9 cellular contexts compared by ENCODE assay signal in genomic region chr2:19607931-19608762, GRCh38.
DNase-seq lines count a peak whose midpoint lies in the region; ATAC-seq and TF ChIP-seq lines count a peak whose summit lies in the region.
"Had no signal": no experiment of that assay in that cellular context is flagged by ENCODE, and none has a peak within 500 bp of the region (broad histone marks: within the 10 kb centered on the region; RNA-seq: fewer than 3 reads in every experiment).

No MANE protein-coding gene starts in this region.

- TF ChIP-seq CTCF in omental fat pad (IDR thresholded peaks at IDR 0.05): no peak

- intact Hi-C loops in head of caudate nucleus (cut with DNase I): no loop called here

- ATAC-seq in omental fat pad (ENCODE audit: low FRiP score): peak; percentile 90

- DNase-seq in Daoy (ENCODE audit: low read depth) (peak; percentile 43), NCI-H524 treated with DMSO at 0.1 percent for 48 hours (lab: John Stamatoyannopoulos, UW) (peak; percentile 65), fibroblast of gingiva (ENCODE audit: low read depth) (peak; percentile 79), omental fat pad (ENCODE audit: low spot score) (peak; percentile 25), head of caudate nucleus (no peak), SKM-1 (lab: John Stamatoyannopoulos, UW; ENCODE audit: unreplicated experiment) (no peak), NCI-H128 (lab: John Stamatoyannopoulos, UW; ENCODE audit: unreplicated experiment) (no peak)
- no peak for DNase-seq in activated CD4-positive, alpha-beta T cell treated with anti-CD3 and anti-CD28 coated beads, Interleukin-2, amount 50 U/mL, for 1 hour
- DNase-seq: NCI-H187 had no signal

Comparison
In these comparisons a context has a peak if more than half of its experiments do, and no peak if none do; other contexts are left out.
1. DNase-seq: peak in Daoy (single experiment), NCI-H524 treated with DMSO at 0.1 percent for 48 hours (single experiment), fibroblast of gingiva (single experiment) and omental fat pad (single experiment); none in activated CD4-positive, alpha-beta T cell treated with anti-CD3 and anti-CD28 coated beads, Interleukin-2, amount 50 U/mL, for 1 hour (single experiment), head of caudate nucleus (0 of 42), SKM-1 (single experiment) and NCI-H128 (single experiment).